In the genomic region with DNA sequence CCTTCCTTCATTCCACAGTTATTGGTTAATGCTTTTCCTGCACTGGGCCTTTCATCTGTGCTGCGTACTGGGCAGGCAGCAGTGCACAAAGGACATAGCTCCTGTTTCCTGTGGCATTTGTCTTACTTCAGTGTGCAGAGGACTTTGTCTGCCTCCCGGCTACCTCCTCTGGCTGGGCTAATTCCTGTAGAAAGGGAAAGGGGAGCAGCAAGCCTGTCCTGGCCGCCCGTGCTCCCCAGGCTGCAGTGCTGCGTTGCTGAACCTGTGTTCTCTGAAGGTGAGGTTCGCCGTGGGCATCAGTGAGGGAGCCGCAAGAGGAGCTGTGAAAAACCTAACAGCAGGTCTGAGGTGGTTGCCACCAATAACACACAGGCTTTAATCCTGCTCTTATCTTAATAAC, we compare ENCODE assay signal across 24 cellular contexts.
A peak's percentile ranks its signal among the peaks of the same experiment; 100 is the strongest.
DNase-seq lines count a peak whose midpoint lies in the region; ATAC-seq, FAIRE-seq and TF ChIP-seq lines count a peak whose summit lies in the region.
"Had no signal": no experiment of that assay in that cellular context is flagged by ENCODE, and none has a peak within 500 bp of the region (broad histone marks: within the 10 kb centered on the region; RNA-seq: fewer than 3 reads in every experiment).

No MANE protein-coding gene starts in this region.

- H3K4me3 Mint-ChIP-seq in H9 (no peak overlapping the region), nephron progenitor cell (peak overlapping the region; percentile 59), type B pancreatic cell (no peak overlapping the region)
- H3K4me3 Mint-ChIP-seq: B cell; CD8-positive, alpha-beta memory T cell; HFFc6 had no signal

- no peak overlapping the region for H3K4me3 ChIP-seq in H1 (ENCODE audit: extremely low read depth in 1 of 4, insufficient read depth in 2 of 4, low read depth in 3 of 4, low read length in 4 of 4)
- H3K4me3 ChIP-seq: HAP-1, MG63, PC-9, SJSA1 had no signal

- H3K18ac ChIP-seq in H9 (ENCODE audit: insufficient read length, low read depth, low read length) (no peak overlapping the region), H1 (ENCODE audit: extremely low read depth, low read length) (no peak overlapping the region)

- POLR2A ChIA-PET in H1 (lab: Charles Lee; ENCODE audit: partially characterized antibody): interaction anchor here (0.6 to 1.1 kb wide), 2 partner anchors 11 to 1491 kb away, joined by 3 read pairs; no protein-coding TSS in a partner anchor

- H3K23ac ChIP-seq in H9 (ENCODE audit: insufficient read length, low read depth, low read length) (no peak overlapping the region), H1 (ENCODE audit: insufficient read length) (no peak overlapping the region)

- H3K56ac ChIP-seq in H9 (ENCODE audit: insufficient read length, low read depth, low read length): no peak overlapping the region
- no peak overlapping the region for H3K56ac ChIP-seq in H1 (replicated peaks; ENCODE audit: insufficient read length, low read depth, low read length)

- H3K23me2 ChIP-seq in H9 (ENCODE audit: insufficient read length, low read depth, low read length, poor library complexity, severe bottlenecking) (no peaks in the 10 kb centered on the region), H1 (ENCODE audit: low read depth, low read length) (no peaks in the 10 kb centered on the region)

- no peak for TF ChIP-seq EP300 in H1 (IDR thresholded peaks at IDR 0.05; ENCODE audit: borderline replicate concordance in 1 of 2, low read depth in 2 of 2, low read length in 2 of 2)

- TF ChIP-seq POLR2A in H1 (IDR thresholded peaks at IDR 0.05; ENCODE audit: control extremely low read depth in 1 of 2, low read depth in 2 of 2, low read length in 2 of 2): no peak

- H3K36me3 ChIP-seq in H1 (ENCODE audit: control insufficient read depth in 2 of 4, insufficient read depth in 4 of 4, low read length in 3 of 4): no peaks in the 10 kb centered on the region
- H3K36me3 ChIP-seq: HAP-1, MG63, SJSA1 had no signal

- H3K27me3 ChIP-seq in H9 (ENCODE audit: insufficient read depth, low read length): no peaks in the 10 kb centered on the region
- peaks cover 0 to 8% (median 1%) of the 10 kb centered on the region in 4 experiments; a peak in 2 of 7 replicates for H3K27me3 ChIP-seq in H1 (replicated peaks in 1 of 4; ENCODE audit: control insufficient read depth in 3 of 4, extremely low read depth in 1 of 4, insufficient read depth in 3 of 4, low read length in 3 of 4)
- H3K27me3 ChIP-seq: MG63, SJSA1 had no signal

- H3K4me1 Mint-ChIP-seq in H9 (peaks cover 49 to 52% of the 10 kb centered on the region in 2 experiments), nephron progenitor cell (peaks cover 49% of the 10 kb centered on the region), type B pancreatic cell (ENCODE audit: unreplicated experiment) (peaks cover 39% of the 10 kb centered on the region)
- H3K4me1 Mint-ChIP-seq: B cell had no signal

- H4K91ac ChIP-seq in H9 (ENCODE audit: insufficient read length, low read depth, low read length) (no peak overlapping the region), H1 (replicated peaks; ENCODE audit: insufficient read length, low read length) (peak overlapping the region; percentile 81)

- 0 out of 4 replicates have a peak, but pooled peaks of 1 of the 2 experiments have one; percentile 6 for TF ChIP-seq RAD21 in H1 (IDR thresholded peaks at IDR 0.05 in 1 of 2, conservative IDR thresholded peaks at IDR 0.05 in 1 of 2; ENCODE audit: low read depth in 2 of 2, low read length in 2 of 2)

- no peak for ATAC-seq in HG02852 (IDR thresholded peaks at IDR 0.05; ENCODE audit: unreplicated experiment)
- ATAC-seq in GM18867 (IDR thresholded peaks at IDR 0.05; ENCODE audit: unreplicated experiment): no peak
- no peak for ATAC-seq in HG03442 (IDR thresholded peaks at IDR 0.05; ENCODE audit: unreplicated experiment)
- ATAC-seq: Right ventricle myocardium inferior had no signal

- H2BK20ac ChIP-seq in H9 (ENCODE audit: low read depth, low read length, poor library complexity, severe bottlenecking) (no peak overlapping the region), H1 (ENCODE audit: low read length) (no peak overlapping the region; the same call in 1 of the 2 replicates)

- no peak overlapping the region for H3K14ac ChIP-seq in H9 (ENCODE audit: insufficient read depth, low read length)
- no peak overlapping the region for H3K14ac ChIP-seq in H1 (ENCODE audit: insufficient read length)

- H2BK12ac ChIP-seq in H9 (ENCODE audit: insufficient read length, low read depth, low read length): no peak overlapping the region
- H2BK12ac ChIP-seq in H1 (ENCODE audit: low read depth, low read length): no peak overlapping the region

- H2BK5ac ChIP-seq in H9 (ENCODE audit: insufficient read length, low read length) (no peak overlapping the region), H1 (ENCODE audit: low read depth, low read length) (no peak overlapping the region)

- H2BK120ac ChIP-seq in H9 (ENCODE audit: low read depth, low read length, poor library complexity, severe bottlenecking) (no peak overlapping the region), H1 (replicated peaks; ENCODE audit: low read depth, low read length) (no peak overlapping the region)

- H3T11ph ChIP-seq in H9 (ENCODE audit: low read length): no peak overlapping the region

- H3K27ac ChIP-seq in H9 (ENCODE audit: insufficient read length, low read depth, low read length) (no peak overlapping the region), H1 (ENCODE audit: low read depth, low read length) (no peak overlapping the region; the same call in 1 of the 2 replicates)
- H3K27ac ChIP-seq: PC-9, SJSA1 had no signal

- H3K79me1 ChIP-seq in H9 (ENCODE audit: insufficient read depth, low read depth, low read length, poor library complexity, severe bottlenecking): no peaks in the 10 kb centered on the region
- no peaks in the 10 kb centered on the region for H3K79me1 ChIP-seq in H1 (ENCODE audit: low read depth, low read length)

- no CpG with 5 or more reads among the region's 8 CpGs for WGBS in H9 (ENCODE audit: extremely low coverage, insufficient read length, low lambda C conversion rate)
- 76% methylated on average over 8 of the region's 8 CpGs; no CpG with 5 or more reads in 1 of the 2 experiments for WGBS in H1 (ENCODE audit: extremely low coverage in 1 of 2, insufficient coverage in 1 of 2, insufficient read length in 1 of 2, insufficient replicate concordance in 2 of 2, low coverage in 1 of 2, low lambda C conversion rate in 2 of 2, missing lambda C conversion rate in 1 of 2), 2 experiments

- H4K5ac ChIP-seq in H9 (ENCODE audit: insufficient read length, low read depth, low read length): no peak overlapping the region
- no peak overlapping the region for H4K5ac ChIP-seq in H1 (ENCODE audit: insufficient read length, low read depth, low read length)

- H3K9me3 ChIP-seq in H9 (ENCODE audit: control insufficient read depth, low read depth, low read length): no peaks in the 10 kb centered on the region
- H3K9me3 ChIP-seq in H1 (ENCODE audit: insufficient read depth in 2 of 2, low read depth in 1 of 2, low read length in 1 of 2): no peaks in the 10 kb centered on the region
- H3K9me3 ChIP-seq: HAP-1, MG63, SJSA1 had no signal

- CTCF ChIA-PET in H1 (lab: Charles Lee; ENCODE audit: partially characterized antibody): interaction anchor here (0.9 to 1.5 kb wide), 5 partner anchors 27 to 151 kb away, joined by 3 read pairs; no protein-coding TSS in a partner anchor

- H3K4me2 ChIP-seq in H9 (ENCODE audit: insufficient read depth, insufficient read length, low read length) (no peak overlapping the region), H1 (ENCODE audit: insufficient read depth in 1 of 2, low read depth in 2 of 2, low read length in 2 of 2) (no peak overlapping the region)
- H3K4me2 ChIP-seq: PC-9 had no signal

- H3K36me3 Mint-ChIP-seq in H9 (ENCODE audit: insufficient read depth in 1 of 3, low read depth in 3 of 3): no peaks in the 10 kb centered on the region; a peak in 1 of 7 replicates
- H3K36me3 Mint-ChIP-seq in nephron progenitor cell (ENCODE audit: low read depth): no peaks in the 10 kb centered on the region
- no peaks in the 10 kb centered on the region for H3K36me3 Mint-ChIP-seq in type B pancreatic cell
- H3K36me3 Mint-ChIP-seq: CD8-positive, alpha-beta memory T cell had no signal

- H2AFZ ChIP-seq in H9 (ENCODE audit: low read length): no peak overlapping the region
- H2AFZ ChIP-seq in H1 (ENCODE audit: low read length): no peak overlapping the region
- H2AFZ ChIP-seq: PC-9 had no signal

- H3K9me3 Mint-ChIP-seq in H9: no peaks in the 10 kb centered on the region; a peak in 1 of 5 replicates
- H3K9me3 Mint-ChIP-seq in nephron progenitor cell: no peaks in the 10 kb centered on the region
- H3K9me3 Mint-ChIP-seq in type B pancreatic cell: no peaks in the 10 kb centered on the region
- H3K9me3 Mint-ChIP-seq: CD8-positive, alpha-beta memory T cell had no signal

- peak overlapping the region in 2 of 3 experiments; percentile 14 to 41; a peak in 1 of 7 replicates for H3K27ac Mint-ChIP-seq in H9
- H3K27ac Mint-ChIP-seq in nephron progenitor cell: peak overlapping the region; percentile 84
- H3K27ac Mint-ChIP-seq in type B pancreatic cell: peak overlapping the region; percentile 19
- H3K27ac Mint-ChIP-seq: B cell, CD14-positive monocyte, HFFc6 had no signal

- no peak overlapping the region for H2BK15ac ChIP-seq in H9 (ENCODE audit: low read depth, low read length)
- H2BK15ac ChIP-seq in H1 (ENCODE audit: low read length): 0 out of 2 replicates have a peak overlapping the region, but pooled peaks have one; percentile 6

- no peak overlapping the region for H2AK5ac ChIP-seq in H9 (ENCODE audit: insufficient read length, low read length)
- H2AK5ac ChIP-seq in H1 (ENCODE audit: low read depth, low read length): no peak overlapping the region

- no peak overlapping the region for H3K9ac ChIP-seq in H9 (ENCODE audit: extremely low read depth, insufficient read length, low read length)
- H3K9ac ChIP-seq in H1 (replicated peaks in 1 of 4; ENCODE audit: extremely low read depth in 1 of 4, low read depth in 3 of 4, low read length in 3 of 4): no peak overlapping the region

- H3K79me2 ChIP-seq in H9 (ENCODE audit: insufficient read depth, low read length) (no peaks in the 10 kb centered on the region), H1 (ENCODE audit: control insufficient read depth in 1 of 2, insufficient read depth in 2 of 2, low read length in 2 of 2) (no peaks in the 10 kb centered on the region)

- no peak overlapping the region for H4K8ac ChIP-seq in H9 (replicated peaks; ENCODE audit: insufficient read length, low read depth, low read length)
- no peak overlapping the region for H4K8ac ChIP-seq in H1 (ENCODE audit: extremely low read depth, insufficient read depth, low read length)

- H3K27me3 Mint-ChIP-seq in H9 (ENCODE audit: low read depth) (peaks cover 27% of the 10 kb centered on the region), nephron progenitor cell (ENCODE audit: low read depth, poor library complexity) (peaks cover 14% of the 10 kb centered on the region), type B pancreatic cell (peaks cover 6% of the 10 kb centered on the region)
- H3K27me3 Mint-ChIP-seq: B cell had no signal

- H4K20me1 ChIP-seq in H9 (ENCODE audit: control insufficient read depth, insufficient read depth, insufficient read length): peaks cover 2% of the 10 kb centered on the region
- no peaks in the 10 kb centered on the region for H4K20me1 ChIP-seq in H1 (replicated peaks in 1 of 2; ENCODE audit: control insufficient read depth in 1 of 2, insufficient read depth in 2 of 2, low read length in 2 of 2)

- H3K4me1 ChIP-seq in H9 (ENCODE audit: insufficient read depth, low read length): peaks cover 13% of the 10 kb centered on the region; the same call in 1 of the 2 replicates
- peaks cover 13 to 31% (median 24%) of the 10 kb centered on the region in 4 experiments for H3K4me1 ChIP-seq in H1 (replicated peaks in 1 of 4; ENCODE audit: control insufficient read depth in 3 of 4, insufficient read depth in 4 of 4, low read length in 3 of 4)
- H3K4me1 ChIP-seq: HAP-1 had no signal

- TF ChIP-seq CTCF in H9 (conservative IDR thresholded peaks at IDR 0.05) (no peak), H1 (IDR thresholded peaks at IDR 0.05; ENCODE audit: control extremely low read depth in 1 of 3, insufficient read depth in 1 of 3, low read depth in 1 of 3, low read length in 3 of 3) (no peak), nephron progenitor cell (IDR thresholded peaks at IDR 0.05) (no peak), type B pancreatic cell (conservative IDR thresholded peaks at IDR 0.05) (no peak)

- no peak for FAIRE-seq in H1 (lab: Jason Lieb, UNC)
- FAIRE-seq: GM12892, GM19239 had no signal

- DNase-seq in H9 (no peak), H1 (ENCODE audit: low read depth in 1 of 2, low spot score in 2 of 2) (no peak), nephron progenitor cell (no peak), type B pancreatic cell (ENCODE audit: extremely low spot score, unreplicated experiment) (no peak)
- DNase-seq: CD8-positive, alpha-beta memory T cell; DND-41; HFFc6; IMR-90; KG1; MG63; NCI-H1694 treated with DMSO at 0.1 percent for 48 hours; NCI-H2081; NCI-H2227 treated with DMSO at 0.1 percent for 48 hours; PC-9 had no signal

- no peak overlapping the region for H3K4ac ChIP-seq in H9 (ENCODE audit: low read depth, low read length)
- H3K4ac ChIP-seq in H1 (replicated peaks; ENCODE audit: insufficient read length, low read depth, low read length): no peak overlapping the region

Comparison
In these comparisons a context has a peak if more than half of its experiments do, and no peak if none do; other contexts are left out.
1. H3K27ac Mint-ChIP-seq: peak in every context shown above with its lines; median percentile 84 in nephron progenitor cell; 28 in H9; 19 in type B pancreatic cell.